ENCODE assay signal across 13 cellular contexts in the genomic region with DNA sequence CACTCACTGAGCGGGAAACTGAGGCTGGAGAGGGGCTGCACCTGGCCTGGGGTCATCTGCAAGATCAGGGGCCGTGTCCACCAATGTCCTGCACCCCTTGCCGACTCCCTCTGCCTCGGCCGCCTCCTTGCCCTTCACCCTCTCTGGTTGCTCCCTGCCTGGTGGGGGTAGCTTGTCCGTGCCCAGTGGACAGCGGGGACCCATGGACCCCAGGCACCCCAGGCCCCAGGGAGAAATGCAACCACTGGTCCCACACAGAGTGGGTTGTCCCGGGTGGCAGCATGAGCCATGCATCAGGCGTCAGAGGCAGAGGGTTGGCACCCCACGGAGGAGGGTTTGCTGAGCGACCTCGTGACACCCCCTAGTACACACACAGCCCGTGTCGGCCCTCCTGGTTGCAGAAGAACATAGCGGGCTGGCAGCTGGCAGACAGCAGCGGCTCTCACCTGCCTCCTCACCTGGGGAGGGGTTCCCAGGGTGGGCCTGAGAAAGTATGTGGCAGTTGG. TPM values are rescaled to one million over a fixed set of nuclear protein-coding genes. Genes with fewer than 3 reads are reported as not detected.
"Had no signal": no experiment of that assay in that cellular context is flagged by ENCODE, and none has a peak within 500 bp of the region (broad histone marks: within the 10 kb centered on the region; RNA-seq: fewer than 3 reads in every experiment).

No MANE protein-coding gene starts in this region.

- H3K9me3 ChIP-seq: pancreas had no signal

- H3K4me3 ChIP-seq: cardiac muscle cell, pancreas, skin epidermis had no signal

- H3K4me1 Mint-ChIP-seq: WTC11 had no signal

- H3K36me3 ChIP-seq: cardiac muscle cell, pancreas had no signal

- ATAC-seq: T-helper 17 cell had no signal

- H3K27ac ChIP-seq: cardiac muscle cell, esophagus muscularis mucosa, pancreas, skin epidermis, tibial nerve had no signal

- H3K27me3 ChIP-seq: pancreas had no signal

- FAIRE-seq: colon, keratinocyte, pancreas had no signal

- H3K4me3 Mint-ChIP-seq: activated CD8-positive, alpha-beta T cell treated with anti-CD3 and anti-CD28 coated beads, Interleukin-2, amount 10 ng/mL, durations not matched to agents 7 days and 5 days; neural crest cell; T-helper 17 cell had no signal

- H3K9me3 Mint-ChIP-seq: WTC11 had no signal

- H3K27ac Mint-ChIP-seq: activated CD8-positive, alpha-beta T cell treated with anti-CD3 and anti-CD28 coated beads, Interleukin-2, amount 10 ng/mL, durations not matched to agents 7 days and 5 days; activated T-helper 1 cell treated with anti-CD3 and anti-CD28 coated beads, Interleukin-12 subunit alpha, Interleukin-12 subunit beta, Interleukin-2, Interleukin-4 antibody, amounts not matched to agents 30 ng/mL and 10 ng/mL and 1 ng/mL, durations not matched to agents 14 hours and 24 hours and 36 hours; T-helper 17 cell; WTC11 had no signal

- H3K27me3 Mint-ChIP-seq: T-helper 17 cell had no signal

RNA-seq across cellular contexts. Expression of a gene that starts 8.8 kb away (rescaled TPM):
- total RNA-seq: neural crest cell had no signal

RNA-seq across cellular contexts. Expression of a gene that starts 19.9 kb away (rescaled TPM):
- total RNA-seq: activated CD8-positive, alpha-beta T cell treated with anti-CD3 and anti-CD28 coated beads, Interleukin-2, amount 10 ng/mL, durations not matched to agents 7 days and 5 days; activated T-helper 1 cell treated with anti-CD3 and anti-CD28 coated beads, Interleukin-12 subunit alpha, Interleukin-12 subunit beta, Interleukin-2, Interleukin-4 antibody, amounts not matched to agents 30 ng/mL and 10 ng/mL and 1 ng/mL, durations not matched to agents 14 hours and 24 hours and 36 hours; liver; neural crest cell; pancreas; T-helper 17 cell had no signal
